In genomic region chr5:149881069-149881622, GRCh38 we compare ENCODE assay signal across 27 cellular contexts.
A peak's percentile ranks its signal among the peaks of the same experiment; 100 is the strongest.
DNase-seq lines count a peak whose midpoint lies in the region; ATAC-seq, FAIRE-seq and TF ChIP-seq lines count a peak whose summit lies in the region.
"Had no signal": no experiment of that assay in that cellular context is flagged by ENCODE, and none has a peak within 500 bp of the region (broad histone marks: within the 10 kb centered on the region; RNA-seq: fewer than 3 reads in every experiment).

No MANE protein-coding gene starts in this region.

- H3K36me3 ChIP-seq in HEK293 (ENCODE audit: control insufficient read depth in 2 of 2, insufficient read depth in 1 of 2, low read length in 2 of 2) (no peaks in the 10 kb centered on the region), mammary epithelial cell (ENCODE audit: insufficient read depth, low read length) (no peaks in the 10 kb centered on the region), esophagus (ENCODE audit: control insufficient read depth in 2 of 2, insufficient read depth in 2 of 2, low read length in 1 of 2) (no peaks in the 10 kb centered on the region)
- H3K36me3 ChIP-seq: BE2C; BLaER1 treated with 17β-estradiol and CSF1 and Interleukin-3, amounts not matched to agents 10 nM and 100 nM had no signal

- peak overlapping the region; percentile 22 for H2AFZ ChIP-seq in mammary epithelial cell (ENCODE audit: low read depth, low read length)
- H2AFZ ChIP-seq: GM23338 had no signal

- H3K4me1 Mint-ChIP-seq in type B pancreatic cell (ENCODE audit: unreplicated experiment) (no peaks in the 10 kb centered on the region), WTC11 (no peaks in the 10 kb centered on the region), progenitor cell of endocrine pancreas (ENCODE audit: low read depth) (peaks cover 8% of the 10 kb centered on the region)
- H3K4me1 Mint-ChIP-seq: CD14-positive monocyte; CD8-positive, alpha-beta memory T cell had no signal

- H3K4me1 ChIP-seq in HEK293 (ENCODE audit: control insufficient read depth, insufficient read depth, low read length) (no peaks in the 10 kb centered on the region), mammary epithelial cell (ENCODE audit: insufficient read depth, low read length) (peaks cover 4% of the 10 kb centered on the region), esophagus (ENCODE audit: control insufficient read depth in 2 of 2, insufficient read depth in 2 of 2, low read length in 1 of 2) (peaks cover 0 to 3% of the 10 kb centered on the region in 2 donors)
- H3K4me1 ChIP-seq: BE2C; BLaER1 treated with 17β-estradiol and CSF1 and Interleukin-3, amounts not matched to agents 10 nM and 100 nM had no signal

- H3K36me3 Mint-ChIP-seq in type B pancreatic cell = no peaks in the 10 kb centered on the region
- no peaks in the 10 kb centered on the region for H3K36me3 Mint-ChIP-seq in WTC11
- no peaks in the 10 kb centered on the region for H3K36me3 Mint-ChIP-seq in progenitor cell of endocrine pancreas (ENCODE audit: insufficient read depth)
- H3K36me3 Mint-ChIP-seq: CD14-positive monocyte; CD8-positive, alpha-beta memory T cell had no signal

- in situ Hi-C loops in mammary epithelial cell (cut with MboI; ENCODE audit: low sequenced_read_pairs in 2 of 2) = no loop called here

- intact Hi-C loops in mammary epithelial cell (cut with micrococcal nuclease) = no loop called here

- no peaks in the 10 kb centered on the region for H3K27me3 Mint-ChIP-seq in type B pancreatic cell
- no peaks in the 10 kb centered on the region for H3K27me3 Mint-ChIP-seq in WTC11 (ENCODE audit: low read depth)
- H3K27me3 Mint-ChIP-seq in progenitor cell of endocrine pancreas = no peaks in the 10 kb centered on the region

- H3K4me3 Mint-ChIP-seq in type B pancreatic cell = no peak overlapping the region
- H3K4me3 Mint-ChIP-seq in WTC11 = no peak overlapping the region
- no peak overlapping the region for H3K4me3 Mint-ChIP-seq in progenitor cell of endocrine pancreas (ENCODE audit: low read depth)
- H3K4me3 Mint-ChIP-seq: CD14-positive monocyte; CD4-positive, alpha-beta T cell; CD8-positive, alpha-beta memory T cell; GM23338; H9; HFFc6 had no signal

- H4K20me1 ChIP-seq in mammary epithelial cell (ENCODE audit: insufficient read depth, low read length) = no peaks in the 10 kb centered on the region
- H4K20me1 ChIP-seq: BLaER1 treated with 17β-estradiol and CSF1 and Interleukin-3, amounts not matched to agents 10 nM and 100 nM had no signal

- POLR2A ChIA-PET in HEK293 (lab: Yijun Ruan, JAX) = no interaction called here
- POLR2A ChIA-PET in WTC11 (lab: Charles Lee) = no interaction called here

- no peak overlapping the region for H3K4me2 ChIP-seq in mammary epithelial cell (ENCODE audit: insufficient read depth, low read depth, low read length)
- H3K4me2 ChIP-seq: A549; BLaER1 treated with 17β-estradiol and CSF1 and Interleukin-3, amounts not matched to agents 10 nM and 100 nM; GM23338 had no signal

- no peak overlapping the region for H3K9ac ChIP-seq in mammary epithelial cell (ENCODE audit: insufficient read depth, low read length)
- H3K9ac ChIP-seq: BLaER1 treated with 17β-estradiol and CSF1 and Interleukin-3, amounts not matched to agents 10 nM and 100 nM had no signal

- H3K27me3 ChIP-seq in mammary epithelial cell (ENCODE audit: insufficient read depth, low read length) (no peaks in the 10 kb centered on the region), esophagus (ENCODE audit: control insufficient read depth in 1 of 2, insufficient read depth in 2 of 2, low read length in 2 of 2) (no peaks in the 10 kb centered on the region)
- H3K27me3 ChIP-seq: BE2C; BLaER1 treated with 17β-estradiol and CSF1 and Interleukin-3, amounts not matched to agents 10 nM and 100 nM had no signal

- no peak overlapping the region for H3K4me3 ChIP-seq in HEK293 (ENCODE audit: low read depth, low read length)
- H3K4me3 ChIP-seq in mammary epithelial cell (replicated peaks in 1 of 3; ENCODE audit: insufficient read depth in 1 of 3, low read depth in 2 of 3, low read length in 3 of 3) = no peak overlapping the region
- no peak overlapping the region for H3K4me3 ChIP-seq in esophagus (ENCODE audit: low read depth in 1 of 2, low read length in 2 of 2)
- H3K4me3 ChIP-seq: A549; BLaER1 treated with 17β-estradiol and CSF1 and Interleukin-3, amounts not matched to agents 10 nM and 100 nM; GM12878; GM23338 had no signal

- no peaks in the 10 kb centered on the region for H3K79me2 ChIP-seq in mammary epithelial cell (ENCODE audit: insufficient read depth, low read length)

- no peak for TF ChIP-seq CTCF in HEK293 (tag by site-specific recombination; IDR thresholded peaks at IDR 0.05)
- no peak for TF ChIP-seq CTCF in mammary epithelial cell (conservative IDR thresholded peaks at IDR 0.05 in 1 of 2, IDR thresholded peaks at IDR 0.05 in 1 of 2; ENCODE audit: extremely low read depth in 1 of 2, insufficient read depth in 1 of 2, low read depth in 1 of 2, low read length in 2 of 2)
- TF ChIP-seq CTCF in type B pancreatic cell (conservative IDR thresholded peaks at IDR 0.05) = no peak
- TF ChIP-seq CTCF in WTC11 (IDR thresholded peaks at IDR 0.05) = no peak
- no peak for TF ChIP-seq CTCF in progenitor cell of endocrine pancreas (IDR thresholded peaks at IDR 0.05; ENCODE audit: unreplicated experiment)

- H3K9me3 Mint-ChIP-seq in type B pancreatic cell (no peaks in the 10 kb centered on the region), WTC11 (peaks cover 12% of the 10 kb centered on the region), progenitor cell of endocrine pancreas (ENCODE audit: low read depth) (no peaks in the 10 kb centered on the region)
- H3K9me3 Mint-ChIP-seq: CD4-positive, alpha-beta T cell; GM23338; H9; HFFc6 had no signal

- 64% methylated on average over 4 of the region's 4 CpGs for WGBS in mammary epithelial cell (ENCODE audit: low coverage, missing lambda C conversion rate)
- 66 to 78% methylated on average over 4 of the region's 4 CpGs for WGBS in esophagus, 2 donors

- peak overlapping the region; percentile 50 for H3K27ac Mint-ChIP-seq in type B pancreatic cell
- no peak overlapping the region for H3K27ac Mint-ChIP-seq in WTC11
- no peak overlapping the region for H3K27ac Mint-ChIP-seq in progenitor cell of endocrine pancreas
- H3K27ac Mint-ChIP-seq: CD14-positive monocyte; CD4-positive, alpha-beta T cell; CD8-positive, alpha-beta memory T cell; GM23338; H9; HFFc6 had no signal

- DNase-seq in mammary epithelial cell (peak; percentile 54), type B pancreatic cell (ENCODE audit: extremely low spot score, unreplicated experiment) (no peak), WTC11 (ENCODE audit: low spot score) (no peak), progenitor cell of endocrine pancreas (ENCODE audit: low spot score, unreplicated experiment) (no peak), HTR-8/SVneo (ENCODE audit: insufficient read length, low spot score) (no peak)
- DNase-seq: 8988T; ACHN; AML-193; BE2C; CD4-positive, alpha-beta T cell; CD8-positive, alpha-beta memory T cell; DMS 273 treated with DMSO at 0.1 percent for 48 hours; DMS79; EL; GDM1; H9; HFFc6 had no signal

- no peak overlapping the region for H3K27ac ChIP-seq in HEK293 (ENCODE audit: extremely low read depth, low read depth, low read length)
- no peak overlapping the region for H3K27ac ChIP-seq in mammary epithelial cell (ENCODE audit: insufficient read depth, low read depth, low read length)
- H3K27ac ChIP-seq in esophagus (ENCODE audit: low read depth in 2 of 2, low read length in 1 of 2) = peak overlapping the region; percentile 36 to 89
- H3K27ac ChIP-seq: A549; BLaER1 treated with 17β-estradiol and CSF1 and Interleukin-3, amounts not matched to agents 10 nM and 100 nM had no signal

- FAIRE-seq in HTR-8/SVneo (lab: Jason Lieb, UNC) = no peak
- FAIRE-seq: A549, D721Med, GM12878, GM19239 had no signal

- dilution Hi-C loops in mammary epithelial cell (cut with HindIII; ENCODE audit: low sequenced_read_pairs) = no loop called here

- no TSS peak for BruUV-seq in mammary epithelial cell (replicated peaks; lab: Mats Ljungman, UMichigan)

- H3K9me3 ChIP-seq in HEK293 (ENCODE audit: control insufficient read depth, insufficient read depth, low read depth, low read length) = no peaks in the 10 kb centered on the region
- no peaks in the 10 kb centered on the region for H3K9me3 ChIP-seq in mammary epithelial cell (replicated peaks; ENCODE audit: insufficient read depth, low read length)
- no peaks in the 10 kb centered on the region for H3K9me3 ChIP-seq in esophagus (ENCODE audit: control insufficient read depth in 2 of 2, insufficient read depth in 1 of 2, low read depth in 1 of 2, low read length in 1 of 2)
- H3K9me3 ChIP-seq: A549, BE2C had no signal

- CTCF ChIA-PET in HEK293 (lab: Yijun Ruan, JAX) = interaction anchor here (0.5 to 1.4 kb wide), 3 partner anchors 15 to 529 kb away, joined by 3 read pairs; no protein-coding TSS in a partner anchor
- CTCF ChIA-PET in mammary epithelial cell (lab: Charles Lee; ENCODE audit: low non-redundant PET) = no interaction called here
- CTCF ChIA-PET in WTC11 (lab: Charles Lee) = interaction anchor here (1.4 kb wide), 1 partner anchor 28 kb away, joined by 3 read pairs; no protein-coding TSS in a partner anchor

- ATAC-seq in WTC11 = no peak
- ATAC-seq: A549, GM12878, GM23338, HCT116 had no signal

TF ChIP-seq in HEK293, 187 proteins besides CTCF, POLR2A, EP300 and RAD21 (continues in another document):
- TF ChIP-seq ZNF558 (tag by site-specific recombination; IDR thresholded peaks at IDR 0.05) (no peak), ZNF16 (tag by site-specific recombination; IDR thresholded peaks at IDR 0.05; ENCODE audit: low read depth) (no peak), ZNF777 (tag by site-specific recombination; IDR thresholded peaks at IDR 0.05; ENCODE audit: borderline replicate concordance) (no peak), ZNF157 (tag by site-specific recombination; IDR thresholded peaks at IDR 0.05) (no peak)

TF ChIP-seq in WTC11, 78 proteins besides CTCF, POLR2A, EP300 and RAD21 (continues in another document):
- TF ChIP-seq IRF2 (CRISPR knock-in tag; IDR thresholded peaks at IDR 0.05; ENCODE audit: borderline replicate concordance, low read depth) (no peak), ATF6 (CRISPR knock-in tag; IDR thresholded peaks at IDR 0.05) (no peak)

Comparison
In these comparisons a context has a peak if more than half of its experiments do, and no peak if none do; other contexts are left out.
1. H3K27ac ChIP-seq: peak in esophagus (2 of 2); none in HEK293 (single experiment) and mammary epithelial cell (single experiment).